Comparison of ENCODE assay signal across 1 cellular context in the genomic region with DNA sequence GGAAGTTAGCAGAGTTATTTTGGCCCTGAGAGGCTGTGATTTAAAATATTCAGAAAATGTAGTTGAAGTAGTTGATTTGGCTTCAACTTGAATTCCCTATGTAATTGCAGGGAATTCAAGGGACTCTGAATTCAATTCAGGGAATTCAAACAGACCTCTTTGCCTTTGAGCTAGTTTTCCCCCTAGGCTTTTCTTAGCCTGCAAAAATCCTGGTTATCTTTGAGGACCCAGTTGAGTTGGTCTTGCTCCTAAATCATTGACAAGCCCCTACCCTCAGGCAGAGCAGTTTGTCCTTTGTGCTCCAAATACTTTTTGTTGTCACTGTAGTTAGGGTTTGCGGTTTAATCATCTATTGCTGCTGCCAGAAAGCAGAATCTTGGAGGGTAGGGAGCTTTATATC.
TF ChIP-seq lines count a peak whose summit lies in the region.

No MANE protein-coding gene starts in this region.

TF ChIP-seq in GM12878, 131 proteins besides CTCF, POLR2A, EP300 and RAD21:
- TF ChIP-seq, protein P1, sequence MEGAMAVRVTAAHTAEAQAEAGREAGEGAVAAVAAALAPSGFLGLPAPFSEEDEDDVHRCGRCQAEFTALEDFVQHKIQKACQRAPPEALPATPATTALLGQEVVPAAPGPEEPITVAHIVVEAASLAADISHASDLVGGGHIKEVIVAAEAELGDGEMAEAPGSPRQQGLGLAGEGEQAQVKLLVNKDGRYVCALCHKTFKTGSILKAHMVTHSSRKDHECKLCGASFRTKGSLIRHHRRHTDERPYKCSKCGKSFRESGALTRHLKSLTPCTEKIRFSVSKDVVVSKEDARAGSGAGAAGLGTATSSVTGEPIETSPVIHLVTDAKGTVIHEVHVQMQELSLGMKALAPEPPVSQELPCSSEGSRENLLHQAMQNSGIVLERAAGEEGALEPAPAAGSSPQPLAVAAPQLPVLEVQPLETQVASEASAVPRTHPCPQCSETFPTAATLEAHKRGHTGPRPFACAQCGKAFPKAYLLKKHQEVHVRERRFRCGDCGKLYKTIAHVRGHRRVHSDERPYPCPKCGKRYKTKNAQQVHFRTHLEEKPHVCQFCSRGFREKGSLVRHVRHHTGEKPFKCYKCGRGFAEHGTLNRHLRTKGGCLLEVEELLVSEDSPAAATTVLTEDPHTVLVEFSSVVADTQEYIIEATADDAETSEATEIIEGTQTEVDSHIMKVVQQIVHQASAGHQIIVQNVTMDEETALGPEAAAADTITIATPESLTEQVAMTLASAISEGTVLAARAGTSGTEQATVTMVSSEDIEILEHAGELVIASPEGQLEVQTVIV (IDR thresholded peaks at IDR 0.05; ENCODE audit: borderline replicate concordance, partially characterized antibody), result no peak
- TF ChIP-seq GABPA (IDR thresholded peaks at IDR 0.05; ENCODE audit: low read depth) (no peak), PML (IDR thresholded peaks at IDR 0.05; ENCODE audit: low read length) (no peak), HDAC6 (IDR thresholded peaks at IDR 0.05; ENCODE audit: unreplicated experiment) (no peak), CEBPB (IDR thresholded peaks at IDR 0.05; ENCODE audit: borderline replicate concordance in 1 of 2, low read depth in 2 of 2, low read length in 2 of 2) (no peak), RAD51 (IDR thresholded peaks at IDR 0.05) (no peak), BHLHE40 (IDR thresholded peaks at IDR 0.05; ENCODE audit: borderline replicate concordance in 1 of 2, low read depth in 2 of 2, low read length in 1 of 2) (no peak), ZNF207 (IDR thresholded peaks at IDR 0.05; ENCODE audit: borderline replicate concordance) (no peak), POLR2AphosphoS2 (IDR thresholded peaks at IDR 0.05; ENCODE audit: low read depth, low read length) (no peak), ZNF217 (IDR thresholded peaks at IDR 0.05) (no peak), SMC3 (IDR thresholded peaks at IDR 0.05; ENCODE audit: borderline replicate concordance, low read length) (no peak), BACH1 (IDR thresholded peaks at IDR 0.05; ENCODE audit: borderline replicate concordance) (no peak)
- TF ChIP-seq, protein P2, sequence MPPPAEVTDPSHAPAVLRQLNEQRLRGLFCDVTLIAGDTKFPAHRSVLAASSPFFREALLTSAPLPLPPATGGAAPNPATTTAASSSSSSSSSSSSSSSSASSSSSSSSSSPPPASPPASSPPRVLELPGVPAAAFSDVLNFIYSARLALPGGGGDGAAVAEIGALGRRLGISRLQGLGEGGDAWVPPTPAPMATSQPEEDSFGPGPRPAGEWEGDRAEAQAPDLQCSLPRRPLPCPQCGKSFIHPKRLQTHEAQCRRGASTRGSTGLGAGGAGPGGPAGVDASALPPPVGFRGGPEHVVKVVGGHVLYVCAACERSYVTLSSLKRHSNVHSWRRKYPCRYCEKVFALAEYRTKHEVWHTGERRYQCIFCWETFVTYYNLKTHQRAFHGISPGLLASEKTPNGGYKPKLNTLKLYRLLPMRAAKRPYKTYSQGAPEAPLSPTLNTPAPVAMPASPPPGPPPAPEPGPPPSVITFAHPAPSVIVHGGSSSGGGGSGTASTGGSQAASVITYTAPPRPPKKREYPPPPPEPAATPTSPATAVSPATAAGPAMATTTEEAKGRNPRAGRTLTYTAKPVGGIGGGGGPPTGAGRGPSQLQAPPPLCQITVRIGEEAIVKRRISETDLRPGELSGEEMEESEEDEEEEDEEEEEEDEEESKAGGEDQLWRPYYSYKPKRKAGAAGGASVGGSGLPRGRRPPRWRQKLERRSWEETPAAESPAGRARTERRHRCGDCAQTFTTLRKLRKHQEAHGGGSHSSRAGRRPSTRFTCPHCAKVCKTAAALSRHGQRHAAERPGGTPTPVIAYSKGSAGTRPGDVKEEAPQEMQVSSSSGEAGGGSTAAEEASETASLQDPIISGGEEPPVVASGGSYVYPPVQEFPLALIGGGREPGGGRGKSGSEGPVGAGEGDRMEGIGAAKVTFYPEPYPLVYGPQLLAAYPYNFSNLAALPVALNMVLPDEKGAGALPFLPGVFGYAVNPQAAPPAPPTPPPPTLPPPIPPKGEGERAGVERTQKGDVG (CRISPR knock-in tag; IDR thresholded peaks at IDR 0.05), result no peak
- TF ChIP-seq, protein P3, sequence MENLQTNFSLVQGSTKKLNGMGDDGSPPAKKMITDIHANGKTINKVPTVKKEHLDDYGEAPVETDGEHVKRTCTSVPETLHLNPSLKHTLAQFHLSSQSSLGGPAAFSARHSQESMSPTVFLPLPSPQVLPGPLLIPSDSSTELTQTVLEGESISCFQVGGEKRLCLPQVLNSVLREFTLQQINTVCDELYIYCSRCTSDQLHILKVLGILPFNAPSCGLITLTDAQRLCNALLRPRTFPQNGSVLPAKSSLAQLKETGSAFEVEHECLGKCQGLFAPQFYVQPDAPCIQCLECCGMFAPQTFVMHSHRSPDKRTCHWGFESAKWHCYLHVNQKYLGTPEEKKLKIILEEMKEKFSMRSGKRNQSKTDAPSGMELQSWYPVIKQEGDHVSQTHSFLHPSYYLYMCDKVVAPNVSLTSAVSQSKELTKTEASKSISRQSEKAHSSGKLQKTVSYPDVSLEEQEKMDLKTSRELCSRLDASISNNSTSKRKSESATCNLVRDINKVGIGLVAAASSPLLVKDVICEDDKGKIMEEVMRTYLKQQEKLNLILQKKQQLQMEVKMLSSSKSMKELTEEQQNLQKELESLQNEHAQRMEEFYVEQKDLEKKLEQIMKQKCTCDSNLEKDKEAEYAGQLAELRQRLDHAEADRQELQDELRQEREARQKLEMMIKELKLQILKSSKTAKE (IDR thresholded peaks at IDR 0.05; ENCODE audit: low read depth, poor library complexity, severe bottlenecking), result no peak
